11 cellular contexts compared by ENCODE assay signal in the genomic region with DNA sequence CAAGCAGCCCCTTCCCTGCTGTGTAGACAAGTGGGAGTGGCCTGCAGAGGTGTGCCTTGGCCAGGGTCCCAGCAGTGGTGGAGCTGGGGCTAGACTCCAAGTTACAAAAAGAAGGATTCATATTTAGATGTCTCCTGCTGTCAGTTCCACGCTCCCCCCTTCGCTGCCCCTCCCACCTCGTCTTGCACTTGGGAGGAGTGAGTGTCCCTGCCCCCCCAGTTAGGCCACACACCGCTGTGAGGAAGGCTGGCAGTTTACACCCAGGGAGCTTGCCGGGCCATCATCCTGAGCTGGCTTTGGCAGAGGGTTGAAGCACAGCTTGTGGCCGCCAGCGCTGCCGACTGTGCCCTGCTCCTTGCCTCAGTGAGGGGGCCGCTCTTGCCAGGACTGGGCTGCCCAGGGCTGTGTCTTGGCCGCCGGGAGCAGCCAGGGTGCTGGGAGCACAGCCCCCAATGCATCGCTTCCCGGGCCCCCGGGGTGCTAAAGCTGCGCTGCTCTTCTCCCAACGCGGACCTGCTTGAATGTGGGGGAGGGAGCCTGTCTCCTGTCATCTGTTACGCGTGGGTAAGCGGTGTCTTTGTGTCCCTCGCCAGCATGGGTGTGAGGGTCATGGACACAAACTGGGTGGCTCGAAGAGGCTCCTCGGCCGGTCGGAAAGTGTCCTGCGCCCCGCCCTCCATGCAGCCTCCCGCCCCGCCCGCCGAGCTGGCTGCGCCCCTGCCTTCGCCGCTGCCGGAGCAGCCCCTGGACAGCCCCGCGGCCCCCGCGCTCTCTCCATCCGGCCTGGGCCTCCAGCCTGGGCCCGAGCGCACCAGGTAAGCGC. TPM values are rescaled to one million over a fixed set of nuclear protein-coding genes. Genes with fewer than 3 reads are reported as not detected.
DNase-seq lines count a peak whose midpoint lies in the region; ATAC-seq, FAIRE-seq and TF ChIP-seq lines count a peak whose summit lies in the region.
"Had no signal": no experiment of that assay in that cellular context is flagged by ENCODE, and none has a peak within 500 bp of the region (broad histone marks: within the 10 kb centered on the region; RNA-seq: fewer than 3 reads in every experiment).

No MANE protein-coding gene starts in this region.

- CTCF ChIA-PET in GM12878 (lab: Yijun Ruan, JAX) (no interaction called here), Calu3 (lab: Charles Lee) (interaction anchor here (0.6 kb wide), 1 partner anchor 31 kb away, joined by 3 read pairs; no protein-coding TSS in a partner anchor)

- TF ChIP-seq POLR2A in GM12878 (IDR thresholded peaks at IDR 0.05; ENCODE audit: low read depth, low read length), result no peak

- H3K4me3 ChIP-seq in GM12878 (no peak overlapping the region), iPS-11a (ENCODE audit: low read depth, low read length) (peak overlapping the region; percentile 35), retinal pigment epithelial cell (ENCODE audit: low read length) (peak overlapping the region; percentile 41)

- BruUV-seq in GM12878 (replicated peaks; lab: Mats Ljungman, UMichigan) (no TSS peak), Calu3 (replicated peaks; lab: Mats Ljungman, UMichigan) (no TSS peak)

- intact Hi-C loops in GM12878 (cut with micrococcal nuclease; ENCODE audit: unreplicated experiment) (no loop called here), Calu3 (cut with micrococcal nuclease; ENCODE audit: unreplicated experiment) (no loop called here)

- peak; percentile 32 for DNase-seq in ELF-1 (ENCODE audit: low read depth, low spot score)
- DNase-seq in GM12878 (ENCODE audit: low read depth, low spot score), result no peak
- no peak for DNase-seq in retinal pigment epithelial cell (ENCODE audit: low read depth)
- DNase-seq in NCI-H1092 treated with DMSO at 0.1 percent for 48 hours (lab: John Stamatoyannopoulos, UW), result no peak
- no peak for DNase-seq in RPMI8226
- DNase-seq in HPDE6-E6E7 (ENCODE audit: extremely low spot score), result no peak
- no peak for DNase-seq in Calu3
- DNase-seq: DND-41, PC-3 had no signal

- H3K9me3 ChIP-seq in GM12878 (replicated peaks; ENCODE audit: control insufficient read depth, insufficient read depth, low read length), result no peaks in the 10 kb centered on the region

- no peaks in the 10 kb centered on the region for H3K27me3 Mint-ChIP-seq in Calu3 (ENCODE audit: unreplicated experiment)

- no peaks in the 10 kb centered on the region for H3K4me1 Mint-ChIP-seq in Calu3 (ENCODE audit: low read depth, unreplicated experiment)

- no peaks in the 10 kb centered on the region for H3K36me3 Mint-ChIP-seq in Calu3 (ENCODE audit: insufficient read depth, unreplicated experiment)

- H3K79me2 ChIP-seq in GM12878 (ENCODE audit: control insufficient read depth, insufficient read depth, low read length), result no peaks in the 10 kb centered on the region

- TF ChIP-seq CTCF in GM12878 (IDR thresholded peaks at IDR 0.05 in 2 of 3, conservative IDR thresholded peaks at IDR 0.05 in 1 of 3; ENCODE audit: control insufficient read depth in 2 of 3, extremely low read depth in 1 of 3, insufficient read depth in 1 of 3, low read depth in 3 of 3, low read length in 3 of 3) (no peak), retinal pigment epithelial cell (conservative IDR thresholded peaks at IDR 0.05; ENCODE audit: low read depth, low read length) (no peak), Calu3 (IDR thresholded peaks at IDR 0.05; ENCODE audit: unreplicated experiment) (no peak)

- no peak for TF ChIP-seq EP300 in GM12878 (IDR thresholded peaks at IDR 0.05; ENCODE audit: borderline replicate concordance in 1 of 2, control insufficient read depth in 1 of 2, low read depth in 2 of 2, low read length in 2 of 2)

- no peak overlapping the region for H3K27ac ChIP-seq in GM12878 (ENCODE audit: control insufficient read depth, insufficient read depth)

- in situ Hi-C loops in GM12878 (cut with MboI), result no loop called here

- H3K4me1 ChIP-seq in GM12878 (ENCODE audit: control insufficient read depth, insufficient read depth, low read length), result no peaks in the 10 kb centered on the region

- no peaks in the 10 kb centered on the region for H3K27me3 ChIP-seq in GM12878 (replicated peaks in 1 of 2; ENCODE audit: control insufficient read depth in 2 of 2, insufficient read depth in 2 of 2, low read length in 1 of 2)

- H3K36me3 ChIP-seq in GM12878 (ENCODE audit: control insufficient read depth in 2 of 2, insufficient read depth in 2 of 2, low read length in 1 of 2), result no peaks in the 10 kb centered on the region

- H3K4me2 ChIP-seq in GM12878 (ENCODE audit: control insufficient read depth, insufficient read depth), result peak overlapping the region; percentile 25; the same call in 1 of the 2 replicates

- WGBS in GM12878 (ENCODE audit: insufficient coverage, insufficient replicate concordance, low lambda C conversion rate, missing lambda C conversion rate), result 46% methylated on average over 33 of the region's 43 CpGs

- no peaks in the 10 kb centered on the region for H4K20me1 ChIP-seq in GM12878 (ENCODE audit: control insufficient read depth, insufficient read depth)

- SMC1A ChIA-PET in GM12878 (lab: Charles Lee; ENCODE audit: uncharacterized antibody, unreplicated experiment), result no interaction called here

- no peak overlapping the region for H3K4me3 Mint-ChIP-seq in Calu3 (ENCODE audit: low read depth, unreplicated experiment)

- H3K9ac ChIP-seq in GM12878 (ENCODE audit: control insufficient read depth, insufficient read depth, low read length), result no peak overlapping the region

- POLR2A ChIA-PET in GM12878 (lab: Charles Lee), result no interaction called here

- no peak overlapping the region for H3K27ac Mint-ChIP-seq in Calu3 (ENCODE audit: unreplicated experiment)

- RAD21 ChIA-PET in GM12878 (lab: Charles Lee; ENCODE audit: unreplicated experiment), result no interaction called here

- H2AFZ ChIP-seq in GM12878 (ENCODE audit: control insufficient read depth, low read depth, low read length), result no peak overlapping the region

- no peaks in the 10 kb centered on the region for H3K9me3 Mint-ChIP-seq in Calu3 (ENCODE audit: low read depth, unreplicated experiment)

- no peak for TF ChIP-seq RAD21 in GM12878 (IDR thresholded peaks at IDR 0.05; ENCODE audit: insufficient read depth, low read depth, low read length)

- FAIRE-seq in GM12878 (lab: Jason Lieb, UNC), result no peak
- FAIRE-seq: frontal cortex had no signal

- no peak for ATAC-seq in GM12878
- ATAC-seq: PC-3 had no signal

TF ChIP-seq in GM12878, 131 proteins besides CTCF, POLR2A, EP300 and RAD21:
- TF ChIP-seq IKZF1 (conservative IDR thresholded peaks at IDR 0.05) (no peak), SREBF1 (IDR thresholded peaks at IDR 0.05; ENCODE audit: low read length) (no peak)

RNA-seq across cellular contexts. Expression of gene ELAC2, which starts 44.1 kb away (rescaled TPM):
- 119 and 124 TPM in 2 replicates for total RNA-seq in GM12878 (2013; cell fraction: nucleolus; rRNA removed)
- total RNA-seq in GM12878 (2014; rRNA removed), result 122 and 146 TPM in 2 replicates
- 54.5 and 56.1 TPM in 2 replicates for total RNA-seq in GM12878 (2014; rRNA removed; fragmentation: Illumina TruSeq; extraction: Trizol)
- 68.5 and 74.8 TPM in 2 replicates for total RNA-seq in GM12878 (2021)
- 26.5 TPM for polyA plus RNA-seq in GM12878 (2011; ENCODE audit: low read depth)
- 56.7 and 71.0 TPM in 2 replicates for polyA plus RNA-seq in GM12878 (2011; rRNA removed)
- 91.9 and 104 TPM in 2 replicates for polyA plus RNA-seq in GM12878 (2011; cell fraction: cytosol; rRNA removed)
- polyA plus RNA-seq in GM12878 (2011; cell fraction: nucleus; rRNA removed), result 276 and 321 TPM in 2 replicates
- 38.9 and 40.0 TPM in 2 replicates for polyA plus RNA-seq in GM12878 (2012)
- polyA plus RNA-seq in GM12878 (2014; fragmentation: Illumina TruSeq; extraction: Trizol), result 84.0 and 86.0 TPM in 2 replicates
- polyA plus RNA-seq in GM12878 (2014; fragmentation: Nextera tagmentation; extraction: Ambion mirVana), result 10 to 100 TPM in 1 of 2 experiments, 1 to 10 TPM in 1; 5.1 to 11.0 TPM
- 86.9 and 108 TPM in 2 replicates for polyA plus RNA-seq in GM12878 (2014; rRNA removed)
- 10 to 100 TPM; 95.8 to 97.5 TPM for polyA plus RNA-seq in GM12878 (2016; fragmentation: Nextera tagmentation; extraction: Ambion mirVana)
- 105 and 176 TPM in 2 replicates for polyA minus RNA-seq in GM12878 (2011; rRNA and poly(A)+ RNA removed)
- 26.6 and 32.1 TPM in 2 replicates for polyA minus RNA-seq in GM12878 (2011; cell fraction: cytosol; rRNA and poly(A)+ RNA removed)
- polyA minus RNA-seq in GM12878 (2011; cell fraction: nucleus; rRNA and poly(A)+ RNA removed), result 58.6 and 105 TPM in 2 replicates
- total RNA-seq in Calu3 (2022), result 39.8 and 43.3 TPM in 2 replicates
